ENCODE assay signal across 22 cellular contexts in the genomic region with DNA sequence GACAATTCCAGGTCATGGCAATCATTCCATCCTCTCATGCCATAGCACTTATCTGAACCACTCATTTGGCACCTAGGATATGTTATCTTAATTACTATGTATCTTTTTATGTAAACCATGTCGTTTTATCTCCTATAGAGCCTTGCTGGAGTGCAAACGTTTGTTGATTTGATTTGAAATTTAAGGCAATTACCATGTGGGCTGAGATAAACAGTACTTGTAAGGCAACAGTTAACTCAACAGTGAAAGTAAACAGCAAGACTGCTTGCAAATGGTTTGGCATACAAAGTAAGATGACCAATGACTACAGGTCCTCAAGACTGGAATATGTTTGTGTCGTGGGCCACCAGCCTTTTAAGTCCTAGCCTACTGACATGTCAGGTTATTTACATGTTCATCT.
"Had no signal": no experiment of that assay in that cellular context is flagged by ENCODE, and none has a peak within 500 bp of the region (broad histone marks: within the 10 kb centered on the region; RNA-seq: fewer than 3 reads in every experiment).

No MANE protein-coding gene starts in this region.

- H3K4me3 Mint-ChIP-seq: endodermal cell, neural crest cell had no signal

- DNase-seq: activated CD4-positive, alpha-beta T cell treated with anti-CD3 and anti-CD28 coated beads for 1 hour; activated CD8-positive, alpha-beta memory T cell treated with anti-CD3 and anti-CD28 coated beads for 24 hours; activated CD8-positive, alpha-beta memory T cell treated with anti-CD3 and anti-CD28 coated beads, Interleukin-2, amount 50 U/mL, for 48 hours; activated effector memory CD4-positive, alpha-beta T cell treated with anti-CD3 and anti-CD28 coated beads, Interleukin-2, amount 50 U/mL, for 16 hours; activated naive CD4-positive, alpha-beta T cell treated with anti-CD3 and anti-CD28 coated beads, Interleukin-2, amount 50 U/mL, for 16 hours; activated T-cell treated with anti-CD3 and anti-CD28 coated beads, Interleukin-2, amount 50 U/mL, for 48 hours; aorta; brain microvascular endothelial cell; central memory CD4-positive, alpha-beta T cell; endodermal cell; foreskin melanocyte; glutamatergic neuron; hippocampal formation; retina; stimulated activated CD4-positive, alpha-beta T cell treated with anti-CD3 and anti-CD28 coated beads, Interleukin-12 subunit alpha, Interleukin-12 subunit beta, amount 100 ng/mL, for 4 hours; stimulated activated CD4-positive, alpha-beta T cell treated with anti-CD3 and anti-CD28 coated beads, Interleukin-1b, Interleukin-23, amount 100 ng/mL, for 48 hours; stimulated activated CD8-positive, alpha-beta memory T cell treated with anti-CD3 and anti-CD28 coated beads, Interleukin-4, amount 100 ng/mL, for 48 hours; stimulated activated naive CD4-positive, alpha-beta T cell; WERI-Rb-1 had no signal

- FAIRE-seq: colon, keratinocyte had no signal

- H3K9me3 Mint-ChIP-seq: endodermal cell, neural crest cell had no signal

- H3K27ac Mint-ChIP-seq: endodermal cell had no signal
